Comparison of ENCODE assay signal across 15 cellular contexts in genomic region chr5:17283121-17283415, GRCh38.
DNase-seq lines count a peak whose midpoint lies in the region; ATAC-seq, FAIRE-seq and TF ChIP-seq lines count a peak whose summit lies in the region.
"Had no signal": no experiment of that assay in that cellular context is flagged by ENCODE, and none has a peak within 500 bp of the region (broad histone marks: within the 10 kb centered on the region; RNA-seq: fewer than 3 reads in every experiment).

No MANE protein-coding gene starts in this region.

- no peak for FAIRE-seq in H1 (lab: Jason Lieb, UNC)

- H3K4me3 Mint-ChIP-seq in stimulated activated naive B cell treated with anti-CD40 and anti-IgM and Interleukin-4, amounts not matched to agents 10 μg/mL and 1 μg/mL and 100 μg/mL, for 72 hours, result peak overlapping the region; percentile 40 to 83

- H4K20me1 ChIP-seq in OCI-LY3 (ENCODE audit: insufficient read depth, low read length) (no peaks in the 10 kb centered on the region), H1 (replicated peaks in 1 of 2; ENCODE audit: control insufficient read depth in 1 of 2, insufficient read depth in 2 of 2, low read length in 2 of 2) (no peaks in the 10 kb centered on the region)

- no peak overlapping the region for H3K18ac ChIP-seq in H1 (ENCODE audit: extremely low read depth, low read length)

- no peak for ATAC-seq in stimulated activated naive B cell treated with anti-CD40 and anti-IgM and Interleukin-4, amounts not matched to agents 10 μg/mL and 1 μg/mL and 100 μg/mL, for 72 hours (replicated peaks)
- ATAC-seq in GM18498 (IDR thresholded peaks at IDR 0.05; ENCODE audit: unreplicated experiment) (no peak), HG02981 (IDR thresholded peaks at IDR 0.05; ENCODE audit: unreplicated experiment) (no peak)

- H3K23me2 ChIP-seq in H1 (ENCODE audit: low read depth, low read length), result no peaks in the 10 kb centered on the region

- peaks cover 4 to 10% of the 10 kb centered on the region in 2 donors for H3K9me3 Mint-ChIP-seq in stimulated activated naive B cell treated with anti-CD40 and anti-IgM and Interleukin-4, amounts not matched to agents 10 μg/mL and 1 μg/mL and 100 μg/mL, for 72 hours

- H3K4me3 ChIP-seq in GM08714 (ENCODE audit: low read length), result peak overlapping the region; percentile 32; the same call in 1 of the 2 replicates
- H3K4me3 ChIP-seq in OCI-LY3 (ENCODE audit: low read length), result no peak overlapping the region
- H3K4me3 ChIP-seq in H1 (ENCODE audit: extremely low read depth in 1 of 4, insufficient read depth in 2 of 4, low read depth in 3 of 4, low read length in 4 of 4), result no peak overlapping the region
- H3K4me3 ChIP-seq: SJCRH30 had no signal

- CTCF ChIA-PET in H1 (lab: Charles Lee; ENCODE audit: partially characterized antibody), result interaction anchor here (0.6 to 2.9 kb wide), 2 partner anchors 67 to 193 kb away, joined by 3 to 9 read pairs; no protein-coding TSS in a partner anchor

- no peak overlapping the region for H4K5ac ChIP-seq in H1 (ENCODE audit: insufficient read length, low read depth, low read length)

- H3K27ac ChIP-seq in OCI-LY3 (ENCODE audit: low read length) (peak overlapping the region; percentile 89; the same call in 1 of the 2 replicates), H1 (ENCODE audit: low read depth, low read length) (no peak overlapping the region)
- H3K27ac ChIP-seq: HL-60, RWPE1, SJCRH30 had no signal

- H3K27me3 ChIP-seq in OCI-LY3 (ENCODE audit: low read depth, low read length), result no peaks in the 10 kb centered on the region
- no peaks in the 10 kb centered on the region for H3K27me3 ChIP-seq in H1 (replicated peaks in 1 of 4; ENCODE audit: control insufficient read depth in 3 of 4, extremely low read depth in 1 of 4, insufficient read depth in 3 of 4, low read length in 3 of 4)
- H3K27me3 ChIP-seq: SJCRH30 had no signal

- TF ChIP-seq EP300 in H1 (IDR thresholded peaks at IDR 0.05; ENCODE audit: borderline replicate concordance in 1 of 2, low read depth in 2 of 2, low read length in 2 of 2), result no peak

- no peak overlapping the region for H3K14ac ChIP-seq in H1 (ENCODE audit: insufficient read length)

- H2BK120ac ChIP-seq in H1 (replicated peaks; ENCODE audit: low read depth, low read length), result no peak overlapping the region

- no peak for DNase-seq in H1 (ENCODE audit: low read depth in 1 of 2, low spot score in 2 of 2)
- DNase-seq in stimulated activated naive B cell treated with anti-CD40 and anti-IgM and Interleukin-4, amounts not matched to agents 10 μg/mL and 1 μg/mL and 100 μg/mL, for 72 hours, result no peak
- no peak for DNase-seq in islet precursor cell
- DNase-seq: COR-L47, DMS153, NCI-H1417, NCI-H2029, NCI-H524, SJCRH30 had no signal

- H3K9ac ChIP-seq in OCI-LY3 (ENCODE audit: low read length), result no peak overlapping the region
- no peak overlapping the region for H3K9ac ChIP-seq in H1 (replicated peaks in 1 of 4; ENCODE audit: extremely low read depth in 1 of 4, low read depth in 3 of 4, low read length in 3 of 4)

- peaks cover 15% of the 10 kb centered on the region for H3K79me2 ChIP-seq in OCI-LY3 (ENCODE audit: low read length)
- no peaks in the 10 kb centered on the region for H3K79me2 ChIP-seq in H1 (ENCODE audit: control insufficient read depth in 1 of 2, insufficient read depth in 2 of 2, low read length in 2 of 2)

- peaks cover 25 to 68% of the 10 kb centered on the region in 2 donors for H3K4me1 Mint-ChIP-seq in stimulated activated naive B cell treated with anti-CD40 and anti-IgM and Interleukin-4, amounts not matched to agents 10 μg/mL and 1 μg/mL and 100 μg/mL, for 72 hours

- no peak overlapping the region for H2AFZ ChIP-seq in OCI-LY3 (ENCODE audit: low read depth, low read length)
- H2AFZ ChIP-seq in H1 (ENCODE audit: low read length), result no peak overlapping the region

- no peak overlapping the region for H2AK5ac ChIP-seq in H1 (ENCODE audit: low read depth, low read length)

- TF ChIP-seq CTCF in OCI-LY3 (IDR thresholded peaks at IDR 0.05; ENCODE audit: low read depth, low read length) (no peak), H1 (IDR thresholded peaks at IDR 0.05; ENCODE audit: control extremely low read depth in 1 of 3, insufficient read depth in 1 of 3, low read depth in 1 of 3, low read length in 3 of 3) (no peak)

- no peak overlapping the region for H4K8ac ChIP-seq in H1 (ENCODE audit: extremely low read depth, insufficient read depth, low read length)

- H3K79me1 ChIP-seq in H1 (ENCODE audit: low read depth, low read length), result no peaks in the 10 kb centered on the region

- no peak overlapping the region for H2BK15ac ChIP-seq in H1 (ENCODE audit: low read length)

- TF ChIP-seq RAD21 in H1 (IDR thresholded peaks at IDR 0.05 in 1 of 2, conservative IDR thresholded peaks at IDR 0.05 in 1 of 2; ENCODE audit: low read depth in 2 of 2, low read length in 2 of 2), result no peak

- H2BK20ac ChIP-seq in H1 (ENCODE audit: low read length), result peak overlapping the region; percentile 57; the same call in 1 of the 2 replicates

- peak overlapping the region; percentile 91 for H3K27ac Mint-ChIP-seq in stimulated activated naive B cell treated with anti-CD40 and anti-IgM and Interleukin-4, amounts not matched to agents 10 μg/mL and 1 μg/mL and 100 μg/mL, for 72 hours

- POLR2A ChIA-PET in H1 (lab: Charles Lee; ENCODE audit: partially characterized antibody), result no interaction called here

- no peaks in the 10 kb centered on the region for H3K9me3 ChIP-seq in OCI-LY3 (ENCODE audit: insufficient read depth, low read length)
- no peaks in the 10 kb centered on the region; a peak in 1 of 4 replicates for H3K9me3 ChIP-seq in H1 (ENCODE audit: insufficient read depth in 2 of 2, low read depth in 1 of 2, low read length in 1 of 2)
- H3K9me3 ChIP-seq: SJCRH30 had no signal

- TF ChIP-seq POLR2A in H1 (IDR thresholded peaks at IDR 0.05; ENCODE audit: control extremely low read depth in 1 of 2, low read depth in 2 of 2, low read length in 2 of 2), result no peak

- H3K4me1 ChIP-seq in OCI-LY3 (ENCODE audit: low read length), result peaks cover 52% of the 10 kb centered on the region
- H3K4me1 ChIP-seq in H1 (replicated peaks in 1 of 4; ENCODE audit: control insufficient read depth in 3 of 4, insufficient read depth in 4 of 4, low read length in 3 of 4), result peaks cover 0 to 2% (median 0%) of the 10 kb centered on the region in 4 experiments; a peak in 2 of 7 replicates
- H3K4me1 ChIP-seq: SJCRH30 had no signal

- H3K4me2 ChIP-seq in OCI-LY3 (ENCODE audit: low read length) (no peak overlapping the region), H1 (ENCODE audit: insufficient read depth in 1 of 2, low read depth in 2 of 2, low read length in 2 of 2) (no peak overlapping the region)

- H3K23ac ChIP-seq in H1 (ENCODE audit: insufficient read length), result no peak overlapping the region

- H3K36me3 Mint-ChIP-seq in stimulated activated naive B cell treated with anti-CD40 and anti-IgM and Interleukin-4, amounts not matched to agents 10 μg/mL and 1 μg/mL and 100 μg/mL, for 72 hours, result peaks cover 10 to 19% of the 10 kb centered on the region in 2 donors

- no peak overlapping the region for H4K91ac ChIP-seq in H1 (replicated peaks; ENCODE audit: insufficient read length, low read length)

- H2BK12ac ChIP-seq in H1 (ENCODE audit: low read depth, low read length), result no peak overlapping the region

- no peaks in the 10 kb centered on the region for H3K27me3 Mint-ChIP-seq in stimulated activated naive B cell treated with anti-CD40 and anti-IgM and Interleukin-4, amounts not matched to agents 10 μg/mL and 1 μg/mL and 100 μg/mL, for 72 hours

- H3K36me3 ChIP-seq in OCI-LY3 (replicated peaks; ENCODE audit: low read depth, low read length), result peaks cover 11% of the 10 kb centered on the region
- H3K36me3 ChIP-seq in H1 (ENCODE audit: control insufficient read depth in 2 of 4, insufficient read depth in 4 of 4, low read length in 3 of 4), result no peaks in the 10 kb centered on the region
- H3K36me3 ChIP-seq: SJCRH30 had no signal

- 73% methylated on average over 2 of the region's 2 CpGs; no CpG with 5 or more reads in 1 of the 2 experiments for WGBS in H1 (ENCODE audit: extremely low coverage in 1 of 2, insufficient coverage in 1 of 2, insufficient read length in 1 of 2, insufficient replicate concordance in 2 of 2, low coverage in 1 of 2, low lambda C conversion rate in 2 of 2, missing lambda C conversion rate in 1 of 2), 2 experiments

- H2BK5ac ChIP-seq in H1 (ENCODE audit: low read depth, low read length), result no peak overlapping the region

- H3K4ac ChIP-seq in H1 (replicated peaks; ENCODE audit: insufficient read length, low read depth, low read length), result no peak overlapping the region

- no peak overlapping the region for H3K56ac ChIP-seq in H1 (replicated peaks; ENCODE audit: insufficient read length, low read depth, low read length)

TF ChIP-seq in H1, 55 proteins besides CTCF, POLR2A, EP300 and RAD21:
- TF ChIP-seq ATF3 (IDR thresholded peaks at IDR 0.05; ENCODE audit: insufficient read depth, low read depth, low read length) (no peak), BRCA1 (IDR thresholded peaks at IDR 0.05; ENCODE audit: low read depth, low read length) (no peak), SRF (IDR thresholded peaks at IDR 0.05; ENCODE audit: low read depth, low read length) (no peak)
